28 cellular contexts compared by ENCODE assay signal in genomic region chr9:131583836-131584555, GRCh38. TPM values are rescaled to one million over a fixed set of nuclear protein-coding genes. Genes with fewer than 3 reads are reported as not detected.
DNase-seq lines count a peak whose midpoint lies in the region; ATAC-seq lines count a peak whose summit lies in the region.
"Had no signal": no experiment of that assay in that cellular context is flagged by ENCODE, and none has a peak within 500 bp of the region (broad histone marks: within the 10 kb centered on the region; RNA-seq: fewer than 3 reads in every experiment).

No MANE protein-coding gene starts in this region.

- DNase-seq in T-helper 1 cell (no peak), DMS114 treated with DMSO at 0.1 percent for 48 hours (lab: John Stamatoyannopoulos, UW; ENCODE audit: unreplicated experiment) (no peak)
- DNase-seq in CD8-positive, alpha-beta memory T cell, result no peak
- no peak for DNase-seq in natural killer cell treated with Interleukin-12 subunit alpha and Interleukin-12 subunit beta and Interleukin-15 and Interleukin-18, amount 100 ng/mL, for 72 hours (ENCODE audit: low spot score)
- DNase-seq: activated CD4-positive, alpha-beta T cell treated with anti-CD3 and anti-CD28 coated beads, Interleukin-2, amount 50 U/mL, for 48 hours; amygdala; DMS153; foreskin fibroblast; GDM1; lower lobe of right lung; NCI-H1930; NCI-H345; OCI-M1; SIG-M5; stimulated activated CD4-positive, alpha-beta T cell treated with anti-CD3 and anti-CD28 coated beads, Interleukin-12 subunit alpha, Interleukin-12 subunit beta, amount 100 ng/mL, for 4 hours; T-helper 2 cell had no signal

- H3K9me3 ChIP-seq in CD8-positive, alpha-beta memory T cell (ENCODE audit: low read length), result no peaks in the 10 kb centered on the region
- H3K9me3 ChIP-seq: lower lobe of right lung had no signal

- H3K36me3 Mint-ChIP-seq in T-helper 1 cell treated with Interleukin-12 subunit alpha and Interleukin-12 subunit beta and Interleukin-4 antibody, amounts not matched to agents 30 μg/mL and 1 μg/mL, for 36 hours (ENCODE audit: low read depth), result peaks cover 51% of the 10 kb centered on the region
- H3K36me3 Mint-ChIP-seq in CD8-positive, alpha-beta memory T cell, result peaks cover 0 to 80% (median 15%) of the 10 kb centered on the region in 3 donors
- H3K36me3 Mint-ChIP-seq in activated T-helper 17 cell treated with anti-CD3 and anti-CD28 coated beads, Interleukin-2, amount 50 U/mL, for 72 hours (ENCODE audit: low read depth), result peaks cover 89% of the 10 kb centered on the region
- peaks cover 12% of the 10 kb centered on the region for H3K36me3 Mint-ChIP-seq in natural killer cell treated with Interleukin-12 subunit alpha and Interleukin-12 subunit beta and Interleukin-15 and Interleukin-18, amount 100 ng/mL, for 72 hours

- H3K9me3 Mint-ChIP-seq in T-helper 1 cell treated with Interleukin-12 subunit alpha and Interleukin-12 subunit beta and Interleukin-4 antibody, amounts not matched to agents 30 μg/mL and 1 μg/mL, for 36 hours, result no peaks in the 10 kb centered on the region
- no peaks in the 10 kb centered on the region for H3K9me3 Mint-ChIP-seq in CD8-positive, alpha-beta memory T cell
- no peaks in the 10 kb centered on the region for H3K9me3 Mint-ChIP-seq in activated T-helper 17 cell treated with anti-CD3 and anti-CD28 coated beads, Interleukin-2, amount 50 U/mL, for 72 hours
- no peaks in the 10 kb centered on the region for H3K9me3 Mint-ChIP-seq in natural killer cell treated with Interleukin-12 subunit alpha and Interleukin-12 subunit beta and Interleukin-15 and Interleukin-18, amount 100 ng/mL, for 72 hours
- H3K9me3 Mint-ChIP-seq: activated T-helper 1 cell treated with anti-CD3 and anti-CD28 coated beads, Interleukin-12 subunit alpha, Interleukin-12 subunit beta, Interleukin-2, Interleukin-4 antibody, amounts not matched to agents 30 ng/mL and 10 ng/mL and 1 ng/mL, durations not matched to agents 14 hours and 24 hours and 36 hours had no signal

- H3K27me3 Mint-ChIP-seq in T-helper 1 cell treated with Interleukin-12 subunit alpha and Interleukin-12 subunit beta and Interleukin-4 antibody, amounts not matched to agents 30 μg/mL and 1 μg/mL, for 36 hours (ENCODE audit: low read depth), result no peaks in the 10 kb centered on the region
- H3K27me3 Mint-ChIP-seq in CD8-positive, alpha-beta memory T cell, result peaks cover 0 to 1% of the 10 kb centered on the region in 2 donors
- H3K27me3 Mint-ChIP-seq in activated T-helper 17 cell treated with anti-CD3 and anti-CD28 coated beads, Interleukin-2, amount 50 U/mL, for 72 hours, result no peaks in the 10 kb centered on the region
- H3K27me3 Mint-ChIP-seq in natural killer cell treated with Interleukin-12 subunit alpha and Interleukin-12 subunit beta and Interleukin-15 and Interleukin-18, amount 100 ng/mL, for 72 hours, result no peaks in the 10 kb centered on the region

- ATAC-seq in activated T-helper 17 cell treated with anti-CD3 and anti-CD28 coated beads, Interleukin-2, amount 50 U/mL, for 72 hours (replicated peaks), result no peak
- no peak for ATAC-seq in natural killer cell treated with Interleukin-12 subunit alpha and Interleukin-12 subunit beta and Interleukin-15 and Interleukin-18, amount 100 ng/mL, for 72 hours
- no peak for ATAC-seq in GM19035 (IDR thresholded peaks at IDR 0.05; ENCODE audit: unreplicated experiment)
- ATAC-seq in HG03196 (IDR thresholded peaks at IDR 0.05; ENCODE audit: unreplicated experiment), result no peak
- ATAC-seq: lower lobe of right lung had no signal

- peaks cover 35% of the 10 kb centered on the region for H3K4me1 ChIP-seq in CD8-positive, alpha-beta memory T cell (ENCODE audit: insufficient read depth, low read length)

- peaks cover 35% of the 10 kb centered on the region for H3K4me1 Mint-ChIP-seq in T-helper 1 cell treated with Interleukin-12 subunit alpha and Interleukin-12 subunit beta and Interleukin-4 antibody, amounts not matched to agents 30 μg/mL and 1 μg/mL, for 36 hours (ENCODE audit: low read depth)
- H3K4me1 Mint-ChIP-seq in CD8-positive, alpha-beta memory T cell, result peaks cover 33 to 54% (median 40%) of the 10 kb centered on the region in 3 donors
- H3K4me1 Mint-ChIP-seq in activated T-helper 17 cell treated with anti-CD3 and anti-CD28 coated beads, Interleukin-2, amount 50 U/mL, for 72 hours, result peaks cover 26% of the 10 kb centered on the region
- peaks cover 41 to 51% of the 10 kb centered on the region in 2 donors for H3K4me1 Mint-ChIP-seq in natural killer cell treated with Interleukin-12 subunit alpha and Interleukin-12 subunit beta and Interleukin-15 and Interleukin-18, amount 100 ng/mL, for 72 hours (ENCODE audit: low read depth in 2 of 2)

- no peak overlapping the region for H3K27ac ChIP-seq in CD8-positive, alpha-beta memory T cell (ENCODE audit: low read depth, low read length)
- H3K27ac ChIP-seq: 22Rv1, epithelial cell of prostate, hepatocyte, lower lobe of right lung, VCaP had no signal

- POLR2A ChIA-PET in CD8-positive, alpha-beta memory T cell (lab: Charles Lee), result no interaction called here

- peaks cover 38% of the 10 kb centered on the region for H3K36me3 ChIP-seq in CD8-positive, alpha-beta memory T cell (ENCODE audit: insufficient read depth, low read length)

- CTCF ChIA-PET in CD8-positive, alpha-beta memory T cell (lab: Charles Lee), result interaction anchor here (2.1 kb wide), 1 partner anchor 163 kb away, joined by 5 read pairs; no protein-coding TSS in a partner anchor

- H3K4me3 Mint-ChIP-seq in T-helper 1 cell treated with Interleukin-12 subunit alpha and Interleukin-12 subunit beta and Interleukin-4 antibody, amounts not matched to agents 30 μg/mL and 1 μg/mL, for 36 hours, result no peak overlapping the region
- H3K4me3 Mint-ChIP-seq in CD8-positive, alpha-beta memory T cell, result peak overlapping the region in 2 of 7 donors; percentile 41 to 72
- H3K4me3 Mint-ChIP-seq in activated T-helper 17 cell treated with anti-CD3 and anti-CD28 coated beads, Interleukin-2, amount 50 U/mL, for 72 hours, result no peak overlapping the region
- H3K4me3 Mint-ChIP-seq in natural killer cell treated with Interleukin-12 subunit alpha and Interleukin-12 subunit beta and Interleukin-15 and Interleukin-18, amount 100 ng/mL, for 72 hours, result peak overlapping the region; percentile 82
- H3K4me3 Mint-ChIP-seq: activated T-helper 1 cell treated with anti-CD3 and anti-CD28 coated beads, Interleukin-12 subunit alpha, Interleukin-12 subunit beta, Interleukin-2, Interleukin-4 antibody, amounts not matched to agents 30 ng/mL and 10 ng/mL and 1 ng/mL, durations not matched to agents 14 hours and 24 hours and 36 hours had no signal

- H3K4me3 ChIP-seq in CD8-positive, alpha-beta memory T cell (ENCODE audit: low read length), result no peak overlapping the region
- H3K4me3 ChIP-seq: hepatocyte, lower lobe of right lung had no signal

- no peaks in the 10 kb centered on the region for H3K27me3 ChIP-seq in CD8-positive, alpha-beta memory T cell (ENCODE audit: insufficient read depth, low read length, poor library complexity, severe bottlenecking)
- H3K27me3 ChIP-seq: hepatocyte had no signal

- H3K27ac Mint-ChIP-seq in T-helper 1 cell treated with Interleukin-12 subunit alpha and Interleukin-12 subunit beta and Interleukin-4 antibody, amounts not matched to agents 30 μg/mL and 1 μg/mL, for 36 hours, result peak overlapping the region; percentile 82
- peak overlapping the region; percentile 19 to 97 (median 88) for H3K27ac Mint-ChIP-seq in CD8-positive, alpha-beta memory T cell
- peak overlapping the region; percentile 65 for H3K27ac Mint-ChIP-seq in activated T-helper 17 cell treated with anti-CD3 and anti-CD28 coated beads, Interleukin-2, amount 50 U/mL, for 72 hours
- H3K27ac Mint-ChIP-seq in natural killer cell treated with Interleukin-12 subunit alpha and Interleukin-12 subunit beta and Interleukin-15 and Interleukin-18, amount 100 ng/mL, for 72 hours, result peak overlapping the region; percentile 85 to 92

RNA-seq across cellular contexts. Expression of gene PRRT1B, which starts 38.7 kb away (rescaled TPM):
- not detected for total RNA-seq in CD8-positive, alpha-beta memory T cell
- not detected for polyA plus RNA-seq in CD8-positive, alpha-beta memory T cell
- not detected for total RNA-seq in activated T-helper 17 cell treated with anti-CD3 and anti-CD28 coated beads, Interleukin-2, amount 50 U/mL, for 72 hours
- not detected for total RNA-seq in natural killer cell treated with Interleukin-12 subunit alpha and Interleukin-12 subunit beta and Interleukin-15 and Interleukin-18, amount 100 ng/mL, for 72 hours
- total RNA-seq: activated T-helper 1 cell treated with anti-CD3 and anti-CD28 coated beads, Interleukin-12 subunit alpha, Interleukin-12 subunit beta, Interleukin-2, Interleukin-4 antibody, amounts not matched to agents 30 ng/mL and 10 ng/mL and 1 ng/mL, durations not matched to agents 14 hours and 24 hours and 36 hours; cardiac septum; dermis microvascular lymphatic vessel endothelial cell; osteocyte had no signal

RNA-seq across cellular contexts. Expression of gene UCK1, which starts 52.9 kb away (rescaled TPM):
- total RNA-seq in CD8-positive, alpha-beta memory T cell, result 10 to 100 TPM; 22.2 to 23.1 TPM
- 34.4 TPM for polyA plus RNA-seq in CD8-positive, alpha-beta memory T cell
- 10 to 100 TPM; 22.1 to 23.7 TPM for total RNA-seq in activated T-helper 17 cell treated with anti-CD3 and anti-CD28 coated beads, Interleukin-2, amount 50 U/mL, for 72 hours
- 10 to 100 TPM; 24.9 to 37.4 TPM for total RNA-seq in natural killer cell treated with Interleukin-12 subunit alpha and Interleukin-12 subunit beta and Interleukin-15 and Interleukin-18, amount 100 ng/mL, for 72 hours
